ENCODE assay signal across 8 cellular contexts in the genomic region with DNA sequence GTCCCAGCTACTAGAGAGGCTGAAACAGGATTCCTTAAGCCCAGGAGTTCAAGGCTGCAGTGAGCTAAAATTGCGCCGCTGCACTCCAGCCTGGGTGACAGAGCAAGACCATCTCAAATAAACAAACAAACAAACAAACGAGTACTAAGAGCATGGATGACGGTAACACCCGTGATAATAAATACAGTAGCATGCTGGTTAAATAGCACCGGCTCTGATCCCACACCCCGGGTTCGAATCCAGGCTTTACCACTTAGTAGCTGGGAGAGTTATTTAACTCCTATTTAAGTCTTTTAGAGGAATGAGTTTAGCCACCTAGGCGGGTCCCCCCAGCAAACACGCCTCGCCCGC. TPM values are rescaled to one million over a fixed set of nuclear protein-coding genes. Genes with fewer than 3 reads are reported as not detected.
DNase-seq lines count a peak whose midpoint lies in the region; ATAC-seq and TF ChIP-seq lines count a peak whose summit lies in the region.

No MANE protein-coding gene starts in this region.

- H3K4me1 ChIP-seq in left lung (peaks cover 7 to 24% of the 10 kb centered on the region in 2 donors), testis (peaks cover 9% of the 10 kb centered on the region)

- H3K27ac Mint-ChIP-seq in activated CD4-positive, alpha-beta T cell treated with anti-CD3 and anti-CD28 coated beads, Interleukin-2, amount 10 ng/mL, durations not matched to agents 7 days and 5 days, result peak overlapping the region; percentile 92
- peak overlapping the region; percentile 92 for H3K27ac Mint-ChIP-seq in activated naive CD8-positive, alpha-beta T cell treated with anti-CD3 and anti-CD28 coated beads, Interleukin-2, amount 10 ng/mL, durations not matched to agents 7 days and 5 days

- H3K36me3 Mint-ChIP-seq in activated CD4-positive, alpha-beta T cell treated with anti-CD3 and anti-CD28 coated beads, Interleukin-2, amount 10 ng/mL, durations not matched to agents 7 days and 5 days (ENCODE audit: low read depth), result peaks cover 10% of the 10 kb centered on the region
- H3K36me3 Mint-ChIP-seq in activated naive CD8-positive, alpha-beta T cell treated with anti-CD3 and anti-CD28 coated beads, Interleukin-2, amount 10 ng/mL, durations not matched to agents 7 days and 5 days, result no peaks in the 10 kb centered on the region

- H3K4me3 ChIP-seq in left lung, result peak overlapping the region; percentile 89 to 91
- H3K4me3 ChIP-seq in testis, result peak overlapping the region; percentile 84 to 99

- peaks cover 0 to 15% of the 10 kb centered on the region in 2 donors for H3K36me3 ChIP-seq in left lung
- H3K36me3 ChIP-seq in testis (ENCODE audit: low read depth, missing control alignments), result no peaks in the 10 kb centered on the region

- no peak for ATAC-seq in activated naive CD8-positive, alpha-beta T cell treated with anti-CD3 and anti-CD28 coated beads, Interleukin-2, amount 10 ng/mL, durations not matched to agents 7 days and 5 days (ENCODE audit: low read depth)
- no peak for ATAC-seq in left lung

- TF ChIP-seq CTCF in left lung (IDR thresholded peaks at IDR 0.05) (no peak), testis (IDR thresholded peaks at IDR 0.05) (no peak)

- POLR2A ChIA-PET in activated CD4-positive, alpha-beta T cell treated with anti-CD3 and anti-CD28 coated beads, Interleukin-2, amount 10 ng/mL, durations not matched to agents 7 days and 5 days (lab: Charles Lee), result no interaction called here
- POLR2A ChIA-PET in activated naive CD8-positive, alpha-beta T cell treated with anti-CD3 and anti-CD28 coated beads, Interleukin-2, amount 10 ng/mL, durations not matched to agents 7 days and 5 days (lab: Charles Lee), result interaction anchor here (0.8 to 1.4 kb wide), 2 partner anchors 21 to 23 kb away, joined by 3 to 5 read pairs; no protein-coding TSS in a partner anchor

- intact Hi-C loops in left lung (cut with DNase I), result no loop called here
- intact Hi-C loops in testis (cut with DNase I; ENCODE audit: low total_unique reads), result no loop called here

- DNase-seq in activated CD4-positive, alpha-beta T cell treated with anti-CD3 and anti-CD28 coated beads, Interleukin-2, amount 10 ng/mL, durations not matched to agents 7 days and 5 days, result no peak
- no peak for DNase-seq in activated CD4-positive, alpha-beta T cell treated with anti-CD3 and anti-CD28 coated beads for 48 hours
- no peak for DNase-seq in activated naive CD8-positive, alpha-beta T cell treated with anti-CD3 and anti-CD28 coated beads, Interleukin-2, amount 10 ng/mL, durations not matched to agents 7 days and 5 days
- DNase-seq in left lung, result no peak
- no peak for DNase-seq in testis
- no peak for DNase-seq in NCI-H1105 (lab: John Stamatoyannopoulos, UW)
- no peak for DNase-seq in cerebellar nuclear complex (lab: John Stamatoyannopoulos, UW)
- DNase-seq in KG1 (lab: John Stamatoyannopoulos, UW), result no peak

- WGBS in testis, 2 donors, result 19 to 22% methylated on average over 7 to 12 of the region's 12 CpGs

- H3K9me3 ChIP-seq in left lung, result no peaks in the 10 kb centered on the region
- no peaks in the 10 kb centered on the region for H3K9me3 ChIP-seq in testis

- no peaks in the 10 kb centered on the region for H3K9me3 Mint-ChIP-seq in activated CD4-positive, alpha-beta T cell treated with anti-CD3 and anti-CD28 coated beads, Interleukin-2, amount 10 ng/mL, durations not matched to agents 7 days and 5 days
- H3K9me3 Mint-ChIP-seq in activated naive CD8-positive, alpha-beta T cell treated with anti-CD3 and anti-CD28 coated beads, Interleukin-2, amount 10 ng/mL, durations not matched to agents 7 days and 5 days, result no peaks in the 10 kb centered on the region

- peak overlapping the region; percentile 97 for H3K4me3 Mint-ChIP-seq in activated CD4-positive, alpha-beta T cell treated with anti-CD3 and anti-CD28 coated beads, Interleukin-2, amount 10 ng/mL, durations not matched to agents 7 days and 5 days
- peak overlapping the region; percentile 98 for H3K4me3 Mint-ChIP-seq in activated naive CD8-positive, alpha-beta T cell treated with anti-CD3 and anti-CD28 coated beads, Interleukin-2, amount 10 ng/mL, durations not matched to agents 7 days and 5 days

- H3K4me1 Mint-ChIP-seq in activated CD4-positive, alpha-beta T cell treated with anti-CD3 and anti-CD28 coated beads, Interleukin-2, amount 10 ng/mL, durations not matched to agents 7 days and 5 days, result peaks cover 19% of the 10 kb centered on the region
- H3K4me1 Mint-ChIP-seq in activated naive CD8-positive, alpha-beta T cell treated with anti-CD3 and anti-CD28 coated beads, Interleukin-2, amount 10 ng/mL, durations not matched to agents 7 days and 5 days, result peaks cover 5% of the 10 kb centered on the region

- TF ChIP-seq POLR2A in testis (IDR thresholded peaks at IDR 0.05), result no peak

- H3K27me3 Mint-ChIP-seq in activated CD4-positive, alpha-beta T cell treated with anti-CD3 and anti-CD28 coated beads, Interleukin-2, amount 10 ng/mL, durations not matched to agents 7 days and 5 days, result peaks cover 20% of the 10 kb centered on the region
- H3K27me3 Mint-ChIP-seq in activated naive CD8-positive, alpha-beta T cell treated with anti-CD3 and anti-CD28 coated beads, Interleukin-2, amount 10 ng/mL, durations not matched to agents 7 days and 5 days, result peaks cover 12% of the 10 kb centered on the region

- CTCF ChIA-PET in activated CD4-positive, alpha-beta T cell treated with anti-CD3 and anti-CD28 coated beads, Interleukin-2, amount 10 ng/mL, durations not matched to agents 7 days and 5 days (lab: Charles Lee), result interaction anchor here (0.6 kb wide), 1 partner anchor 25 kb away, joined by 3 read pairs; no protein-coding TSS in a partner anchor

- H3K27ac ChIP-seq in left lung, result peak overlapping the region in 1 of 2 donors; percentile 84
- H3K27ac ChIP-seq in testis, result peak overlapping the region; percentile 77 to 82

- peaks cover 0 to 12% of the 10 kb centered on the region in 2 donors for H3K27me3 ChIP-seq in left lung
- H3K27me3 ChIP-seq in testis, result no peaks in the 10 kb centered on the region

RNA-seq across cellular contexts. Expression of gene METTL22, which starts 0.3 kb away (rescaled TPM):
- total RNA-seq in activated CD4-positive, alpha-beta T cell treated with anti-CD3 and anti-CD28 coated beads, Interleukin-2, amount 10 ng/mL, durations not matched to agents 7 days and 5 days, result 10 to 100 TPM; 28.7 to 30.2 TPM
- total RNA-seq in activated naive CD8-positive, alpha-beta T cell treated with anti-CD3 and anti-CD28 coated beads, Interleukin-2, amount 10 ng/mL, durations not matched to agents 7 days and 5 days, result 10 to 100 TPM; 36.3 to 40.8 TPM
- 10 to 100 TPM; 28.2 to 43.5 TPM for total RNA-seq in left lung
- total RNA-seq in testis, result 10 to 100 TPM; 74.5 to 93.1 TPM
- polyA plus RNA-seq in testis (ENCODE audit: insufficient read depth, low read depth, low replicate concordance), result 85.6 TPM

RNA-seq across cellular contexts. Expression of gene TMEM114, which starts 30.9 kb away (rescaled TPM):
- total RNA-seq in activated CD4-positive, alpha-beta T cell treated with anti-CD3 and anti-CD28 coated beads, Interleukin-2, amount 10 ng/mL, durations not matched to agents 7 days and 5 days, result not detected
- total RNA-seq in activated naive CD8-positive, alpha-beta T cell treated with anti-CD3 and anti-CD28 coated beads, Interleukin-2, amount 10 ng/mL, durations not matched to agents 7 days and 5 days, result not detected
- not detected for total RNA-seq in left lung
- total RNA-seq in testis, result not detected
- not detected for polyA plus RNA-seq in testis (ENCODE audit: insufficient read depth, low read depth, low replicate concordance)

RNA-seq across cellular contexts. Expression of gene ABAT, which starts 53.2 kb away (rescaled TPM):
- 1 to 10 TPM; 5.4 to 5.6 TPM for total RNA-seq in activated CD4-positive, alpha-beta T cell treated with anti-CD3 and anti-CD28 coated beads, Interleukin-2, amount 10 ng/mL, durations not matched to agents 7 days and 5 days
- 1 to 10 TPM; 5.4 to 6.0 TPM for total RNA-seq in activated naive CD8-positive, alpha-beta T cell treated with anti-CD3 and anti-CD28 coated beads, Interleukin-2, amount 10 ng/mL, durations not matched to agents 7 days and 5 days
- total RNA-seq in left lung, result 10 to 100 TPM in 1 of 2 donors, 1 to 10 TPM in 1; 8.0 to 14.1 TPM
- total RNA-seq in testis, result 100 to 1,000 TPM in 1 of 2 donors, 10 to 100 TPM in 1; 71.7 to 108 TPM
- polyA plus RNA-seq in testis (ENCODE audit: insufficient read depth, low read depth, low replicate concordance), result 25.3 TPM

Comparison
In these comparisons a context has a peak if more than half of its experiments do, and no peak if none do; other contexts are left out.
1. RNA of gene ABAT, which starts 53.2 kb away (total RNA-seq): 71.7 to 108 TPM in testis; 8.0 to 14.1 TPM in left lung, 5.4 to 6.0 TPM in activated naive CD8-positive, alpha-beta T cell treated with anti-CD3 and anti-CD28 coated beads, Interleukin-2, amount 10 ng/mL, durations not matched to agents 7 days and 5 days and 5.4 to 5.6 TPM in activated CD4-positive, alpha-beta T cell treated with anti-CD3 and anti-CD28 coated beads, Interleukin-2, amount 10 ng/mL, durations not matched to agents 7 days and 5 days; every median in the first group is over 4 times any median in the second.